In genomic region chr20:4455301-4455701, GRCh38 we compare ENCODE assay signal across 25 cellular contexts.
"Had no signal": no experiment of that assay in that cellular context is flagged by ENCODE, and none has a peak within 500 bp of the region (broad histone marks: within the 10 kb centered on the region; RNA-seq: fewer than 3 reads in every experiment).

No MANE protein-coding gene starts in this region.

- H3K4me2 ChIP-seq: neural progenitor cell had no signal

- H3K27me3 Mint-ChIP-seq: progenitor cell of endocrine pancreas had no signal

- H3K27me3 ChIP-seq: ascending aorta, left lung, neural progenitor cell, thyroid gland had no signal

- H2AFZ ChIP-seq: neural progenitor cell had no signal

- H3K9ac ChIP-seq: neural progenitor cell had no signal

- FAIRE-seq: islet of Langerhans, urothelium cell line had no signal

- H3K9me3 ChIP-seq: ascending aorta, left lung, thyroid gland had no signal

- H3K4me3 Mint-ChIP-seq: memory B cell; naive thymus-derived CD4-positive, alpha-beta T cell; neural progenitor cell had no signal

- ATAC-seq: left lung; naive thymus-derived CD4-positive, alpha-beta T cell had no signal

- H3K4me3 ChIP-seq: ascending aorta, left lung, neural progenitor cell, thyroid gland had no signal

- H3K4me1 ChIP-seq: left lung, thyroid gland had no signal

- H3K27ac Mint-ChIP-seq: memory B cell; naive thymus-derived CD4-positive, alpha-beta T cell; neural progenitor cell; progenitor cell of endocrine pancreas had no signal

- DNase-seq: activated CD8-positive, alpha-beta memory T cell treated with anti-CD3 and anti-CD28 coated beads for 24 hours; activated CD8-positive, alpha-beta memory T cell treated with anti-CD3 and anti-CD28 coated beads, Interleukin-2, amount 50 U/mL, for 48 hours; activated effector memory CD4-positive, alpha-beta T cell treated with Interleukin-2 at 50 U/mL for 16 hours; activated naive CD4-positive, alpha-beta T cell treated with anti-CD3 and anti-CD28 coated beads, Interleukin-2, amount 50 U/mL, for 16 hours; activated T-cell treated with anti-CD3 and anti-CD28 coated beads, Interleukin-2, amount 50 U/mL, for 48 hours; cerebellar nuclear complex; cortex of kidney; foreskin fibroblast; glutamatergic neuron; hippocampal formation; left lung; naive thymus-derived CD4-positive, alpha-beta T cell; stimulated activated CD4-positive, alpha-beta T cell treated with anti-CD3 and anti-CD28 coated beads, Interleukin-12 subunit alpha, Interleukin-12 subunit beta, amount 100 ng/mL, for 4 hours; stimulated activated CD4-positive, alpha-beta T cell treated with anti-CD3 and anti-CD28 coated beads, Interleukin-1b, Interleukin-23, amount 100 ng/mL, for 48 hours; stimulated activated CD8-positive, alpha-beta memory T cell treated with anti-CD3 and anti-CD28 coated beads, Interleukin-4, amount 100 ng/mL, for 48 hours; stimulated activated naive CD4-positive, alpha-beta T cell; T-helper 1 cell; T-helper 9 cell; thyroid gland had no signal

- H3K4me1 Mint-ChIP-seq: memory B cell; naive thymus-derived CD4-positive, alpha-beta T cell had no signal

- H3K36me3 Mint-ChIP-seq: memory B cell had no signal

- H3K36me3 ChIP-seq: ascending aorta, left lung, neural progenitor cell, thyroid gland had no signal

- H3K27ac ChIP-seq: ascending aorta, left lung, neural progenitor cell, thyroid gland had no signal
